In the genomic region with DNA sequence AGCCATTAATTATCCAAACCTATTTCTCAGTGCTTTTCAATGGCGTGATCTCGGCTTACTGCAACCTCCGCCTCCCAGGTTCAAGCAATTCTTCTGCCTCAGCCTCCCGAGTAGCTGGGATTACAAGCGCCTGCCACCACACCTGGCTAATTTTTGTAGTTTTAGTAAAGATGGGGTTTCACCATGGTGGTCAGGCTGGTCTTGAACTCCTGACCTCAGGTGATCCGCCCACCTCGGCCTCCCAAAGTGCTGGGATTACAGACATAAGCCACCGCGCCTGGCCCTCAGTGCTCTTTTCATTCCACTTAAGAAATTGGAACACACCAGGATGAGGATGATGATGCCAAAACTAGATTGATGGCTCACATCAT, we compare ENCODE assay signal across 8 cellular contexts. TPM values are rescaled to one million over a fixed set of nuclear protein-coding genes. Genes with fewer than 3 reads are reported as not detected.
DNase-seq lines count a peak whose midpoint lies in the region; ATAC-seq and TF ChIP-seq lines count a peak whose summit lies in the region.
"Not testable (repeated sequence)": the region's sequence is repeated elsewhere in the genome, so short reads cannot be mapped to it uniquely, and the experiment has no call there.

No MANE protein-coding gene starts in this region.

- H3K4me3 ChIP-seq in A673 (ENCODE audit: low read depth, low read length, poor library complexity, severe bottlenecking) (peak overlapping the region; percentile 47), SJSA1 (peak overlapping the region; percentile 27), right cardiac atrium (ENCODE audit: low read length) (peak overlapping the region; percentile 64), spleen (peak overlapping the region; percentile 27 to 64 (median 38))
- peak overlapping the region; percentile 44 for H3K4me3 ChIP-seq in naive thymus-derived CD4-positive, alpha-beta T cell (ENCODE audit: low read length)

- WGBS in H9 (ENCODE audit: extremely low coverage, insufficient read length, low lambda C conversion rate), result no CpG with 5 or more reads among the region's 9 CpGs
- 38% methylated on average over 9 of the region's 9 CpGs for WGBS in right cardiac atrium
- WGBS in spleen, 5 donors, result 30 to 51% (median 39%) methylated on average over 9 of the region's 9 CpGs

- POLR2A ChIA-PET in A673 (lab: Charles Lee; ENCODE audit: low non-redundant PET), result interaction anchor here (1.7 kb wide), 1 partner anchor 28 kb away, joined by 17 read pairs; no protein-coding TSS in a partner anchor
- POLR2A ChIA-PET in naive thymus-derived CD4-positive, alpha-beta T cell (lab: Charles Lee), result interaction anchor here (0.7 to 2.6 kb wide), 2 partner anchors 28 to 141 kb away, joined by 3 to 30 read pairs; no protein-coding TSS in a partner anchor

- not testable (repeated sequence) for H3K9ac ChIP-seq in H9 (ENCODE audit: extremely low read depth, insufficient read length, low read length)

- H4K5ac ChIP-seq in H9 (ENCODE audit: insufficient read length, low read depth, low read length), result not testable (repeated sequence)

- peaks cover 18 to 19% of the 10 kb centered on the region in 2 experiments for H3K4me1 Mint-ChIP-seq in H9
- peaks cover 16% of the 10 kb centered on the region for H3K4me1 Mint-ChIP-seq in activated naive CD4-positive, alpha-beta T cell treated with anti-CD3 and anti-CD28 coated beads for 36 hours (ENCODE audit: low read depth)
- peaks cover 27% of the 10 kb centered on the region for H3K4me1 Mint-ChIP-seq in dendritic cell treated with granulocyte-macrophage colony-stimulating factor and Interleukin-4, amounts not matched to agents 40 ng/mL and 50 ng/mL, for 4 days (ENCODE audit: low read depth)
- H3K4me1 Mint-ChIP-seq in naive thymus-derived CD4-positive, alpha-beta T cell, result peaks cover 10 to 20% (median 15%) of the 10 kb centered on the region in 7 donors

- peak overlapping the region in 2 of 3 experiments; percentile 100; a peak in 4 of 7 replicates for H3K27ac Mint-ChIP-seq in H9
- H3K27ac Mint-ChIP-seq in activated naive CD4-positive, alpha-beta T cell treated with anti-CD3 and anti-CD28 coated beads for 36 hours, result peak overlapping the region; percentile 98
- H3K27ac Mint-ChIP-seq in dendritic cell treated with granulocyte-macrophage colony-stimulating factor and Interleukin-4, amounts not matched to agents 40 ng/mL and 50 ng/mL, for 4 days, result peak overlapping the region; percentile 99
- H3K27ac Mint-ChIP-seq in naive thymus-derived CD4-positive, alpha-beta T cell, result peak overlapping the region; percentile 94 to 100 (median 97)

- not testable (repeated sequence) for TF ChIP-seq CTCF in A673 (conservative IDR thresholded peaks at IDR 0.05; ENCODE audit: low read depth, low read length); H9 (conservative IDR thresholded peaks at IDR 0.05); spleen (IDR thresholded peaks at IDR 0.05 in 8 of 11, conservative IDR thresholded peaks at IDR 0.05 in 3 of 11)

- ATAC-seq in right cardiac atrium; naive thymus-derived CD4-positive, alpha-beta T cell: not testable (repeated sequence)

- H3K4me2 ChIP-seq in H9 (ENCODE audit: insufficient read depth, insufficient read length, low read length), result peak overlapping the region; percentile 38

- not testable (repeated sequence) for H3K36me3 Mint-ChIP-seq in H9 (ENCODE audit: insufficient read depth in 1 of 3, low read depth in 3 of 3); activated naive CD4-positive, alpha-beta T cell treated with anti-CD3 and anti-CD28 coated beads for 36 hours (ENCODE audit: low read depth); dendritic cell treated with granulocyte-macrophage colony-stimulating factor and Interleukin-4, amounts not matched to agents 40 ng/mL and 50 ng/mL, for 4 days (ENCODE audit: low read depth); naive thymus-derived CD4-positive, alpha-beta T cell

- not testable (repeated sequence) for H3K9me3 ChIP-seq in A673 (ENCODE audit: low read depth, low read length, poor library complexity, severe bottlenecking); H9 (ENCODE audit: control insufficient read depth, low read depth, low read length); SJSA1 (replicated peaks); right cardiac atrium (ENCODE audit: control insufficient read depth, low read length); naive thymus-derived CD4-positive, alpha-beta T cell (ENCODE audit: control insufficient read depth in 2 of 3, low read length in 3 of 3); spleen

- intact Hi-C loops in A673 (cut with micrococcal nuclease; ENCODE audit: unreplicated experiment), result loop anchor here (1.0 to 2.0 kb wide), 2 partner anchors 27 to 33 kb away; partner anchors contain the start of genes RAD51C and TEX14
- intact Hi-C loops in activated naive CD4-positive, alpha-beta T cell treated with anti-CD3 and anti-CD28 coated beads for 36 hours (cut with micrococcal nuclease), result loop anchor here (1.0 to 2.0 kb wide), 8 partner anchors 28 to 653 kb away; partner anchors contain the start of genes PRR11, RAD51C, SKA2 and SRSF1
- intact Hi-C loops in dendritic cell treated with granulocyte-macrophage colony-stimulating factor and Interleukin-4, amounts not matched to agents 40 ng/mL and 50 ng/mL, for 4 days (cut with micrococcal nuclease), result loop anchor here (1.0 kb wide), 3 partner anchors 27 to 141 kb away; partner anchors contain the start of genes RAD51C and TEX14
- intact Hi-C loops in right cardiac atrium (cut with DNase I); spleen (cut with DNase I; ENCODE audit: low total_unique reads): not testable (repeated sequence)
- intact Hi-C loops in naive thymus-derived CD4-positive, alpha-beta T cell (cut with micrococcal nuclease), result loop anchor here (1.0 kb wide), 6 partner anchors 27 to 496 kb away; partner anchors contain the start of genes RAD51C (in 2 of the 2), TEX14 (in 2 of the 2), MTMR4 (in 1 of the 2) and PRR11 (in 1 of the 2)

- not testable (repeated sequence) for DNase-seq in A673 (ENCODE audit: low spot score); H9; SJSA1 (ENCODE audit: low read depth in 1 of 2, low spot score in 2 of 2); activated naive CD4-positive, alpha-beta T cell treated with anti-CD3 and anti-CD28 coated beads for 36 hours; right cardiac atrium; naive thymus-derived CD4-positive, alpha-beta T cell; spleen

- H3T11ph ChIP-seq in H9 (ENCODE audit: low read length), result not testable (repeated sequence)

- H4K20me1 ChIP-seq in H9 (ENCODE audit: control insufficient read depth, insufficient read depth, insufficient read length), result not testable (repeated sequence)

- H3K4me3 Mint-ChIP-seq in H9, result peak overlapping the region; percentile 66 to 73
- H3K4me3 Mint-ChIP-seq in activated naive CD4-positive, alpha-beta T cell treated with anti-CD3 and anti-CD28 coated beads for 36 hours, result peak overlapping the region; percentile 69
- peak overlapping the region; percentile 63 for H3K4me3 Mint-ChIP-seq in dendritic cell treated with granulocyte-macrophage colony-stimulating factor and Interleukin-4, amounts not matched to agents 40 ng/mL and 50 ng/mL, for 4 days
- H3K4me3 Mint-ChIP-seq in naive thymus-derived CD4-positive, alpha-beta T cell, result peak overlapping the region; percentile 83 to 93 (median 88)

- not testable (repeated sequence) for H2BK15ac ChIP-seq in H9 (ENCODE audit: low read depth, low read length)

- H2AFZ ChIP-seq in H9 (ENCODE audit: low read length), result not testable (repeated sequence)

- CTCF ChIA-PET in A673 (lab: Charles Lee), result not testable (repeated sequence)
- CTCF ChIA-PET in activated naive CD4-positive, alpha-beta T cell treated with anti-CD3 and anti-CD28 coated beads for 36 hours (lab: Charles Lee), result interaction anchor here (0.8 kb wide), 1 partner anchor 32 kb away, joined by 3 read pairs; the partner anchor contains the start of genes RAD51C and TEX14
- CTCF ChIA-PET in naive thymus-derived CD4-positive, alpha-beta T cell (lab: Charles Lee), result interaction anchor here (1.0 kb wide), 1 partner anchor 65 kb away, joined by 3 read pairs; no protein-coding TSS in a partner anchor

- peaks cover 19% of the 10 kb centered on the region for H3K27me3 Mint-ChIP-seq in H9 (ENCODE audit: low read depth)
- H3K27me3 Mint-ChIP-seq in activated naive CD4-positive, alpha-beta T cell treated with anti-CD3 and anti-CD28 coated beads for 36 hours (ENCODE audit: low read depth); dendritic cell treated with granulocyte-macrophage colony-stimulating factor and Interleukin-4, amounts not matched to agents 40 ng/mL and 50 ng/mL, for 4 days: not testable (repeated sequence)
- peaks cover 0 to 11% (median 0%) of the 10 kb centered on the region in 5 donors for H3K27me3 Mint-ChIP-seq in naive thymus-derived CD4-positive, alpha-beta T cell

- not testable (repeated sequence) for H2BK12ac ChIP-seq in H9 (ENCODE audit: insufficient read length, low read depth, low read length)

- H3K23ac ChIP-seq in H9 (ENCODE audit: insufficient read length, low read depth, low read length), result not testable (repeated sequence)

- H3K18ac ChIP-seq in H9 (ENCODE audit: insufficient read length, low read depth, low read length), result not testable (repeated sequence)

- TSS peak; percentile 97 for BruUV-seq in A673 (replicated peaks; lab: Mats Ljungman, UMichigan)

- not testable (repeated sequence) for H3K36me3 ChIP-seq in A673 (ENCODE audit: insufficient read depth, low read length, poor library complexity, severe bottlenecking); SJSA1; naive thymus-derived CD4-positive, alpha-beta T cell (ENCODE audit: control insufficient read depth in 2 of 3, insufficient read depth in 3 of 3, low read length in 3 of 3); spleen

- H4K91ac ChIP-seq in H9 (ENCODE audit: insufficient read length, low read depth, low read length), result not testable (repeated sequence)

- not testable (repeated sequence) for H3K79me2 ChIP-seq in H9 (ENCODE audit: insufficient read depth, low read length)

- H2BK120ac ChIP-seq in H9 (ENCODE audit: low read depth, low read length, poor library complexity, severe bottlenecking), result not testable (repeated sequence)

- not testable (repeated sequence) for H2BK5ac ChIP-seq in H9 (ENCODE audit: insufficient read length, low read length)

- not testable (repeated sequence) for H3K27me3 ChIP-seq in A673 (replicated peaks; ENCODE audit: insufficient read depth, low read depth, low read length, poor library complexity); H9 (ENCODE audit: insufficient read depth, low read length); SJSA1 (replicated peaks); right cardiac atrium (ENCODE audit: control insufficient read depth, insufficient read depth); naive thymus-derived CD4-positive, alpha-beta T cell (ENCODE audit: control insufficient read depth in 2 of 2, insufficient read depth in 2 of 2, low read length in 2 of 2); spleen (replicated peaks in 1 of 7)

- not testable (repeated sequence) for H3K4me1 ChIP-seq in A673 (ENCODE audit: insufficient read depth, low read length, poor library complexity, severe bottlenecking); H9 (ENCODE audit: insufficient read depth, low read length); SJSA1 (replicated peaks); right cardiac atrium (ENCODE audit: control insufficient read depth, insufficient read depth, low read length); naive thymus-derived CD4-positive, alpha-beta T cell (ENCODE audit: control insufficient read depth in 2 of 2, insufficient read depth in 2 of 2, low read length in 2 of 2)
- H3K4me1 ChIP-seq in spleen, result peaks cover 0 to 20% (median 7%) of the 10 kb centered on the region in 6 donors

- H3K27ac ChIP-seq in A673 (ENCODE audit: low read depth, low read length, poor library complexity, severe bottlenecking) (peak overlapping the region; percentile 97), spleen (peak overlapping the region in 7 of 8 donors; percentile 71 to 89 (median 86))
- H3K27ac ChIP-seq in H9 (ENCODE audit: insufficient read length, low read depth, low read length); SJSA1; right cardiac atrium (ENCODE audit: low read length): not testable (repeated sequence)
- peak overlapping the region; percentile 82 for H3K27ac ChIP-seq in naive thymus-derived CD4-positive, alpha-beta T cell (ENCODE audit: low read depth, low read length)

- not testable (repeated sequence) for H3K23me2 ChIP-seq in H9 (ENCODE audit: insufficient read length, low read depth, low read length, poor library complexity, severe bottlenecking)

- H3K14ac ChIP-seq in H9 (ENCODE audit: insufficient read depth, low read length), result not testable (repeated sequence)

- TF ChIP-seq POLR2A in spleen (IDR thresholded peaks at IDR 0.05), result not testable (repeated sequence)

- H2AK5ac ChIP-seq in H9 (ENCODE audit: insufficient read length, low read length), result not testable (repeated sequence)

- not testable (repeated sequence) for H2BK20ac ChIP-seq in H9 (ENCODE audit: low read depth, low read length, poor library complexity, severe bottlenecking)

- H3K79me1 ChIP-seq in H9 (ENCODE audit: insufficient read depth, low read depth, low read length, poor library complexity, severe bottlenecking), result not testable (repeated sequence)

- not testable (repeated sequence) for H4K8ac ChIP-seq in H9 (replicated peaks; ENCODE audit: insufficient read length, low read depth, low read length)

- not testable (repeated sequence) for H3K9me3 Mint-ChIP-seq in H9; activated naive CD4-positive, alpha-beta T cell treated with anti-CD3 and anti-CD28 coated beads for 36 hours; dendritic cell treated with granulocyte-macrophage colony-stimulating factor and Interleukin-4, amounts not matched to agents 40 ng/mL and 50 ng/mL, for 4 days
- H3K9me3 Mint-ChIP-seq in naive thymus-derived CD4-positive, alpha-beta T cell, result peaks cover 0 to 11% (median 0%) of the 10 kb centered on the region in 11 donors

- not testable (repeated sequence) for H3K4ac ChIP-seq in H9 (ENCODE audit: low read depth, low read length)

- H3K56ac ChIP-seq in H9 (ENCODE audit: insufficient read length, low read depth, low read length), result not testable (repeated sequence)

RNA-seq across cellular contexts. Expression of gene TEX14, which starts 32.1 kb away (rescaled TPM):
- total RNA-seq in A673 (2021) (0.26 and 0.50 TPM in 2 replicates), H9 (2021) (0.31 and 0.55 TPM in 2 replicates), right cardiac atrium (under 1 TPM in 3 of 4 donors, not detected in 1; 0.15 to 0.57 (median 0.20) TPM), spleen (under 1 TPM in 6 of 7 donors, not detected in 1; 0.25 to 0.70 (median 0.45) TPM)
- total RNA-seq in SJSA1 (2014; rRNA removed; shearing (Covaris generic)), result 0.03 and 0.13 TPM in 2 replicates
- under 1 TPM; 0.20 to 0.24 TPM for total RNA-seq in activated naive CD4-positive, alpha-beta T cell treated with anti-CD3 and anti-CD28 coated beads for 36 hours
- polyA plus RNA-seq in right cardiac atrium (0.27 TPM), spleen (under 1 TPM; 0.17 to 0.42 (median 0.30) TPM)
- 1 to 10 TPM in 1 of 5 experiments, under 1 TPM in 4; 0.17 to 2.4 (median 0.54) TPM for total RNA-seq in naive thymus-derived CD4-positive, alpha-beta T cell
- not detected for polyA plus RNA-seq in naive thymus-derived CD4-positive, alpha-beta T cell

RNA-seq across cellular contexts. Expression of gene RAD51C, which starts 32.7 kb away (rescaled TPM):
- total RNA-seq in A673 (2021) (79.8 and 80.4 TPM in 2 replicates), H9 (2021) (11.3 and 16.3 TPM in 2 replicates), right cardiac atrium (10 to 100 TPM; 30.4 to 41.6 (median 36.9) TPM), spleen (10 to 100 TPM; 19.6 to 26.3 (median 21.0) TPM)
- 74.9 and 77.8 TPM in 2 replicates for total RNA-seq in SJSA1 (2014; rRNA removed; shearing (Covaris generic))
- total RNA-seq in activated naive CD4-positive, alpha-beta T cell treated with anti-CD3 and anti-CD28 coated beads for 36 hours, result 10 to 100 TPM; 57.7 to 64.6 TPM
- polyA plus RNA-seq in right cardiac atrium (36.0 TPM), spleen (10 to 100 TPM; 23.1 to 28.5 (median 25.2) TPM)
- total RNA-seq in naive thymus-derived CD4-positive, alpha-beta T cell, result 10 to 100 TPM; 11.4 to 52.6 (median 27.8) TPM
- 10 to 100 TPM; 46.5 to 57.9 TPM for polyA plus RNA-seq in naive thymus-derived CD4-positive, alpha-beta T cell
